1 cellular context compared by ENCODE assay signal in the genomic region with DNA sequence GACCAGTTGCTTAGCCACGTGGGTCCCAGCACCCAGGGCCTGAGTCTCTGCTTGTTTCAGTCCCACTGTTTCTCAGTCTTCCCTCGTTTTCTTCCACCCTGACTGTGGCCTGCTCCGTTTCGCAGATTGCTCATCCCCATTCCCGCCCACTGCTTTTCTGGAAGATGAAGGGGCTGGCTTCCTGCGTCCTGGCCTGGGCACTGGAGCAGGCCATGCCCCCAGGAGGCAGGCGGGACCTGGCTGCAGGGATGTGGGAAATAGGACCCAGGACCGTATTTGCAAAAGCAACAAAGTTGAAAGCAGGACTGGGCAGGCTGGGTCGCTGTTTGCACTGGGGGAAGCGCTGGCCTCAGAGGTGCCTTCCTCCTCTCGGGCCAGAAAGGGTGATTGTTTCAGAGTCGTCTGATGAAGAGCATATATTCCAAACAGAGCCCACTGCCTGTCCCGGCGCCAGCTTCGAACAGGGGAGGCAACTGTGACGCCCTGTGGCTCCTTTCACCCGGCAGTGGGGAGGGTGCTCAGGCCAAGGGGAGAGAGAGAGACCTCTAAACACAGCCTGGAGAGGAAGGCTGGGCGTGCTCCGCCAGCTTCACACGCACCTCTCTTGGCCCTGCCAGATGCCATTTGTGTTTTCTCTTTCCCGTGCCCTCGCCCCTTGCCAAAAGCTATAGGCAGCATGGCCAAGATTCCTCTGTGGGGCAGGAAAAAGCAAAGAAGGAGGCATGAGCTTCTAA.
TF ChIP-seq lines count a peak whose summit lies in the region.

No MANE protein-coding gene starts in this region.

TF ChIP-seq in HepG2, 621 proteins besides CTCF, POLR2A, EP300 and RAD21 (continued from another document and continues in another):
- TF ChIP-seq, protein P1, sequence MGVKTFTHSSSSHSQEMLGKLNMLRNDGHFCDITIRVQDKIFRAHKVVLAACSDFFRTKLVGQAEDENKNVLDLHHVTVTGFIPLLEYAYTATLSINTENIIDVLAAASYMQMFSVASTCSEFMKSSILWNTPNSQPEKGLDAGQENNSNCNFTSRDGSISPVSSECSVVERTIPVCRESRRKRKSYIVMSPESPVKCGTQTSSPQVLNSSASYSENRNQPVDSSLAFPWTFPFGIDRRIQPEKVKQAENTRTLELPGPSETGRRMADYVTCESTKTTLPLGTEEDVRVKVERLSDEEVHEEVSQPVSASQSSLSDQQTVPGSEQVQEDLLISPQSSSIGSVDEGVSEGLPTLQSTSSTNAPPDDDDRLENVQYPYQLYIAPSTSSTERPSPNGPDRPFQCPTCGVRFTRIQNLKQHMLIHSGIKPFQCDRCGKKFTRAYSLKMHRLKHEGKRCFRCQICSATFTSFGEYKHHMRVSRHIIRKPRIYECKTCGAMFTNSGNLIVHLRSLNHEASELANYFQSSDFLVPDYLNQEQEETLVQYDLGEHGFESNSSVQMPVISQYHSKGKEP (CRISPR knock-in tag; IDR thresholded peaks at IDR 0.05) = peak; percentile 73
- TF ChIP-seq HIVEP1 (CRISPR knock-in tag; IDR thresholded peaks at IDR 0.05) (peak; percentile 47; the same call in 1 of the 2 replicates), HNF1B (CRISPR knock-in tag; IDR thresholded peaks at IDR 0.05) (peak; percentile 81), NRL (CRISPR knock-in tag; IDR thresholded peaks at IDR 0.05; ENCODE audit: borderline replicate concordance) (peak; percentile 75), ZNF362 (CRISPR knock-in tag; IDR thresholded peaks at IDR 0.05; ENCODE audit: borderline replicate concordance) (peak; percentile 52; the same call in 1 of the 2 replicates), FOXO1 (CRISPR knock-in tag; IDR thresholded peaks at IDR 0.05) (peak; percentile 60), MTA1 (CRISPR knock-in tag; IDR thresholded peaks at IDR 0.05; ENCODE audit: borderline replicate concordance) (peak; percentile 96), KAT7 (CRISPR knock-in tag; IDR thresholded peaks at IDR 0.05; ENCODE audit: borderline replicate concordance) (peak; percentile 81), KLF15 (CRISPR knock-in tag; IDR thresholded peaks at IDR 0.05; ENCODE audit: borderline replicate concordance) (no peak), IRF2 (CRISPR knock-in tag; IDR thresholded peaks at IDR 0.05) (peak; percentile 77; the same call in 1 of the 2 replicates), BORCS8-MEF2B (CRISPR knock-in tag; IDR thresholded peaks at IDR 0.05) (peak; percentile 43; the same call in 1 of the 2 replicates), XRCC5 (optimal IDR thresholded peaks at IDR 0.05; ENCODE audit: low read length) (peak; percentile 70), FOXP1 (IDR thresholded peaks at IDR 0.05) (no peak), FOXP1 (CRISPR knock-in tag; IDR thresholded peaks at IDR 0.05) (peak; percentile 55; the same call in 1 of the 2 replicates), RBAK (CRISPR knock-in tag; IDR thresholded peaks at IDR 0.05) (no peak), HOMEZ (CRISPR knock-in tag; IDR thresholded peaks at IDR 0.05; ENCODE audit: low read depth) (no peak), ZBTB25 (CRISPR knock-in tag; IDR thresholded peaks at IDR 0.05) (no peak), NR2F6 (IDR thresholded peaks at IDR 0.05) (no peak; the same call in 1 of the 2 replicates), NR2F6 (CRISPR knock-in tag; IDR thresholded peaks at IDR 0.05) (peak; percentile 70; the same call in 1 of the 2 replicates), ZNF746 (CRISPR knock-in tag; IDR thresholded peaks at IDR 0.05) (0 out of 2 replicates have a peak, but pooled peaks have one; percentile 26), MAFK (conservative IDR thresholded peaks at IDR 0.05 in 1 of 2, IDR thresholded peaks at IDR 0.05 in 1 of 2; ENCODE audit: low read length in 2 of 2) (no peak), TEAD3 (CRISPR knock-in tag; optimal IDR thresholded peaks at IDR 0.05; ENCODE audit: borderline replicate concordance) (peak; percentile 37), ZNF512B (CRISPR knock-in tag; IDR thresholded peaks at IDR 0.05; ENCODE audit: borderline replicate concordance) (peak; percentile 37; the same call in 1 of the 2 replicates), ZNF768 (CRISPR knock-in tag; IDR thresholded peaks at IDR 0.05) (peak; percentile 61), HNF1A (IDR thresholded peaks at IDR 0.05; ENCODE audit: low read depth) (no peak), HNF1A (CRISPR knock-in tag; IDR thresholded peaks at IDR 0.05; ENCODE audit: borderline replicate concordance) (peak; percentile 86; the same call in 1 of the 2 replicates), SMAD3 (CRISPR knock-in tag; IDR thresholded peaks at IDR 0.05) (0 out of 2 replicates have a peak, but pooled peaks have one; percentile 46), TCF7 (IDR thresholded peaks at IDR 0.05; ENCODE audit: low read depth) (0 out of 2 replicates have a peak, but pooled peaks have one; percentile 33), MYPOP (CRISPR knock-in tag; IDR thresholded peaks at IDR 0.05) (peak; percentile 43; the same call in 1 of the 2 replicates), SOX5 (CRISPR knock-in tag; IDR thresholded peaks at IDR 0.05; ENCODE audit: borderline replicate concordance) (peak; percentile 44; the same call in 1 of the 2 replicates)
- TF ChIP-seq, protein P2, sequence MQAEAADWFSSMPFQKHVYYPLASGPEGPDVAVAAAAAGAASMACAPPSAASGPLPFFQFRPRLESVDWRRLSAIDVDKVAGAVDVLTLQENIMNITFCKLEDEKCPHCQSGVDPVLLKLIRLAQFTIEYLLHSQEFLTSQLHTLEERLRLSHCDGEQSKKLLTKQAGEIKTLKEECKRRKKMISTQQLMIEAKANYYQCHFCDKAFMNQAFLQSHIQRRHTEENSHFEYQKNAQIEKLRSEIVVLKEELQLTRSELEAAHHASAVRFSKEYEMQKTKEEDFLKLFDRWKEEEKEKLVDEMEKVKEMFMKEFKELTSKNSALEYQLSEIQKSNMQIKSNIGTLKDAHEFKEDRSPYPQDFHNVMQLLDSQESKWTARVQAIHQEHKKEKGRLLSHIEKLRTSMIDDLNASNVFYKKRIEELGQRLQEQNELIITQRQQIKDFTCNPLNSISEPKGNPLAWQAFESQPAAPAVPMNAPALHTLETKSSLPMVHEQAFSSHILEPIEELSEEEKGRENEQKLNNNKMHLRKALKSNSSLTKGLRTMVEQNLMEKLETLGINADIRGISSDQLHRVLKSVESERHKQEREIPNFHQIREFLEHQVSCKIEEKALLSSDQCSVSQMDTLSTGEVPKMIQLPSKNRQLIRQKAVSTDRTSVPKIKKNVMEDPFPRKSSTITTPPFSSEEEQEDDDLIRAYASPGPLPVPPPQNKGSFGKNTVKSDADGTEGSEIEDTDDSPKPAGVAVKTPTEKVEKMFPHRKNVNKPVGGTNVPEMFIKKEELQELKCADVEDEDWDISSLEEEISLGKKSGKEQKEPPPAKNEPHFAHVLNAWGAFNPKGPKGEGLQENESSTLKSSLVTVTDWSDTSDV (CRISPR knock-in tag; IDR thresholded peaks at IDR 0.05) = peak; percentile 78; the same call in 1 of the 2 replicates
- TF ChIP-seq, protein P3, sequence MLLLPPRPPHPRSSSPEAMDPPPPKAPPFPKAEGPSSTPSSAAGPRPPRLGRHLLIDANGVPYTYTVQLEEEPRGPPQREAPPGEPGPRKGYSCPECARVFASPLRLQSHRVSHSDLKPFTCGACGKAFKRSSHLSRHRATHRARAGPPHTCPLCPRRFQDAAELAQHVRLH (CRISPR knock-in tag; IDR thresholded peaks at IDR 0.05; ENCODE audit: borderline replicate concordance, low read depth) = peak; percentile 55; the same call in 1 of the 2 replicates
